ENCODE assay signal across 20 cellular contexts in the genomic region with DNA sequence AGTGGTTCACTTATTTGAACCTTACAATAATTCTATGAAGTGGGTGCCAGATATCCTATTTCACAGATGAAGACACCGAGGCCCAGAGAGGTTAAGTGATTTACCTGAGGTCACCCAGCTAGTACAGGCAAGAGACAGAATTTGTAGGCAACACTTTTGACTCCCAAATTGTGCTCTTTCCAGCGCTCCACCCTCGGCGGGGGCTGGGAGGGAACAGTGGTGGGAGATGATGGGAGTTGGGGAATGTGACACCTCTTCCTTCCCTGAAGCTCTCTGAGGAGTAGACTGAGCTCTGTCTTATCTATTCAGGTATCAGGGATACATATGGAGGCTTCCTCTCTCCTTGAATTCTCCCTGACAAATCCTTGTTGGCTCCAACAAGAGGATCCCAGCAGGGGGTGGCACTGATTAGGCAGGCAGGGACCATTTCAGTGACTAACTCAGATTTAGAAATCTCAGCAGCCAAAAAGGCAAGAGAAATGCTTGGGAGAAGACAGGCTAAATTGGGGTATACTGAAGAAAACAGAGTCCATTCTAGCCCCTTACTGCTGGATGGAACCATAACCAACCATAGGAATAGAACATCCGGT.
A peak's percentile ranks its signal among the peaks of the same experiment; 100 is the strongest.
DNase-seq lines count a peak whose midpoint lies in the region; ATAC-seq, FAIRE-seq and TF ChIP-seq lines count a peak whose summit lies in the region.
"Had no signal": no experiment of that assay in that cellular context is flagged by ENCODE, and none has a peak within 500 bp of the region (broad histone marks: within the 10 kb centered on the region; RNA-seq: fewer than 3 reads in every experiment).

No MANE protein-coding gene starts in this region.

- H3K36me3 Mint-ChIP-seq in natural killer cell (no peaks in the 10 kb centered on the region), H9 (ENCODE audit: insufficient read depth in 1 of 3, low read depth in 3 of 3) (no peaks in the 10 kb centered on the region)
- H3K36me3 Mint-ChIP-seq: CD4-positive, CD25-positive, alpha-beta regulatory T cell had no signal

- no peak overlapping the region for H2BK120ac ChIP-seq in H9 (ENCODE audit: low read depth, low read length, poor library complexity, severe bottlenecking)

- no peak for TF ChIP-seq POLR2A in HepG2 (IDR thresholded peaks at IDR 0.05; ENCODE audit: insufficient read depth in 1 of 2, low read depth in 2 of 2, low read length in 2 of 2)
- no peak for TF ChIP-seq POLR2A in right lobe of liver (IDR thresholded peaks at IDR 0.05)

- H3K18ac ChIP-seq in H9 (ENCODE audit: insufficient read length, low read depth, low read length): no peak overlapping the region

- no peak overlapping the region for H3K4me2 ChIP-seq in HepG2 (ENCODE audit: low read depth, low read length)
- no peak overlapping the region for H3K4me2 ChIP-seq in H9 (ENCODE audit: insufficient read depth, insufficient read length, low read length)

- H2BK15ac ChIP-seq in H9 (ENCODE audit: low read depth, low read length): no peak overlapping the region

- no peaks in the 10 kb centered on the region for H3K9me3 ChIP-seq in HepG2 (ENCODE audit: low read length)
- H3K9me3 ChIP-seq in right lobe of liver: no peaks in the 10 kb centered on the region
- H3K9me3 ChIP-seq in MG63: no peaks in the 10 kb centered on the region
- no peaks in the 10 kb centered on the region for H3K9me3 ChIP-seq in H9 (ENCODE audit: control insufficient read depth, low read depth, low read length)
- H3K9me3 ChIP-seq: BE2C, Caco-2 had no signal

- 0 out of 2 replicates have a peak, but pooled peaks cover 6% of the 10 kb centered on the region for H3K4me1 ChIP-seq in HepG2 (ENCODE audit: insufficient read depth, low read length)
- H3K4me1 ChIP-seq in right lobe of liver: no peaks in the 10 kb centered on the region
- no peaks in the 10 kb centered on the region; the same call in 1 of the 2 replicates for H3K4me1 ChIP-seq in H9 (ENCODE audit: insufficient read depth, low read length)

- H2BK12ac ChIP-seq in H9 (ENCODE audit: insufficient read length, low read depth, low read length): no peak overlapping the region

- FAIRE-seq in HepG2 (lab: Jason Lieb, UNC): no peak
- FAIRE-seq: D721Med, GM12878, GM19239, H54 had no signal

- H3K56ac ChIP-seq in H9 (ENCODE audit: insufficient read length, low read depth, low read length): no peak overlapping the region

- in situ Hi-C loops in HepG2 (cut with HindIII; ENCODE audit: extremely low pct_ligation_motif_present, low pct_unique_long_range_greater_than_20kb): loop anchor here (10.0 to 25.0 kb wide), 3 partner anchors 413 to 912 kb away; partner anchors contain the start of genes SLIT3 and SPDL1

- H3K79me2 ChIP-seq in HepG2 (ENCODE audit: insufficient read depth, low read length) (no peaks in the 10 kb centered on the region), H9 (ENCODE audit: insufficient read depth, low read length) (no peaks in the 10 kb centered on the region)

- no peaks in the 10 kb centered on the region for H3K79me1 ChIP-seq in H9 (ENCODE audit: insufficient read depth, low read depth, low read length, poor library complexity, severe bottlenecking)

- no peak overlapping the region for H2BK20ac ChIP-seq in H9 (ENCODE audit: low read depth, low read length, poor library complexity, severe bottlenecking)

- H3K27ac ChIP-seq in HepG2 (ENCODE audit: extremely low read length, insufficient read depth, low read length) (no peak overlapping the region), right lobe of liver (no peak overlapping the region), H9 (ENCODE audit: insufficient read length, low read depth, low read length) (no peak overlapping the region)

- no peak overlapping the region for H3K23ac ChIP-seq in H9 (ENCODE audit: insufficient read length, low read depth, low read length)

- no peaks in the 10 kb centered on the region for H3K4me1 Mint-ChIP-seq in natural killer cell
- peaks cover 7 to 8% of the 10 kb centered on the region in 2 experiments; a peak in 2 of 4 replicates for H3K4me1 Mint-ChIP-seq in H9
- H3K4me1 Mint-ChIP-seq: CD4-positive, CD25-positive, alpha-beta regulatory T cell had no signal

- TF ChIP-seq EP300 in HepG2 (IDR thresholded peaks at IDR 0.05; ENCODE audit: low read depth in 2 of 2, low read length in 2 of 2): no peak
- no peak for TF ChIP-seq EP300 in HepG2 (CRISPR knock-in tag; IDR thresholded peaks at IDR 0.05; ENCODE audit: borderline replicate concordance)

- no peak for ATAC-seq in HepG2
- no peak for ATAC-seq in right lobe of liver
- no peak for ATAC-seq in natural killer cell
- ATAC-seq in GM19035 (IDR thresholded peaks at IDR 0.05; ENCODE audit: unreplicated experiment): no peak
- ATAC-seq: GM12878, HCT116 had no signal

- 39% methylated on average over 5 of the region's 5 CpGs for WGBS in HepG2 (ENCODE audit: low lambda C conversion rate)
- WGBS in right lobe of liver (ENCODE audit: insufficient coverage, low coverage, low lambda C conversion rate, missing lambda C conversion rate): 67% methylated on average over 2 of the region's 5 CpGs
- WGBS in H9 (ENCODE audit: extremely low coverage, insufficient read length, low lambda C conversion rate): no CpG with 5 or more reads among the region's 5 CpGs

- TF ChIP-seq RAD21 in HepG2 (CRISPR knock-in tag; IDR thresholded peaks at IDR 0.05): no peak

- no peak overlapping the region for H2AK5ac ChIP-seq in H9 (ENCODE audit: insufficient read length, low read length)

- CTCF ChIA-PET in HepG2 (lab: Yijun Ruan, JAX; ENCODE audit: low intra/inter-chr PET ratio, low total read pairs): interaction anchor here (0.6 kb wide), 1 partner anchor 474 kb away, joined by 3 read pairs; no protein-coding TSS in a partner anchor

- H2AFZ ChIP-seq in HepG2 (ENCODE audit: low read length) (no peak overlapping the region), H9 (ENCODE audit: low read length) (no peak overlapping the region)

- no peak for TF ChIP-seq CTCF in HepG2 (CRISPR knock-in tag; IDR thresholded peaks at IDR 0.05)
- TF ChIP-seq CTCF in right lobe of liver (IDR thresholded peaks at IDR 0.05): no peak
- TF ChIP-seq CTCF in natural killer cell (IDR thresholded peaks at IDR 0.05): no peak
- no peak for TF ChIP-seq CTCF in H9 (conservative IDR thresholded peaks at IDR 0.05)

- H2BK5ac ChIP-seq in H9 (ENCODE audit: insufficient read length, low read length): no peak overlapping the region

- H3K9ac ChIP-seq in HepG2 (ENCODE audit: insufficient read depth, low read depth, low read length) (no peak overlapping the region), H9 (ENCODE audit: extremely low read depth, insufficient read length, low read length) (no peak overlapping the region)

- H3K23me2 ChIP-seq in H9 (ENCODE audit: insufficient read length, low read depth, low read length, poor library complexity, severe bottlenecking): peaks cover 4% of the 10 kb centered on the region

- no peaks in the 10 kb centered on the region for H3K9me3 Mint-ChIP-seq in natural killer cell
- no peaks in the 10 kb centered on the region for H3K9me3 Mint-ChIP-seq in H9

- H4K20me1 ChIP-seq in HepG2 (ENCODE audit: insufficient read depth, low read length) (no peaks in the 10 kb centered on the region), H9 (ENCODE audit: control insufficient read depth, insufficient read depth, insufficient read length) (no peaks in the 10 kb centered on the region)

- no peak overlapping the region for H4K91ac ChIP-seq in H9 (ENCODE audit: insufficient read length, low read depth, low read length)

- H3T11ph ChIP-seq in H9 (ENCODE audit: low read length): no peak overlapping the region

- no peak overlapping the region for H4K8ac ChIP-seq in H9 (replicated peaks; ENCODE audit: insufficient read length, low read depth, low read length)

- intact Hi-C loops in HepG2 (cut with micrococcal nuclease; ENCODE audit: unreplicated experiment) (loop anchor here (5.0 kb wide), 1 partner anchor 98 kb away; the partner anchor contains the start of gene PANK3), right lobe of liver (cut with DNase I) (loop anchor here in 1 of 2 donors (10.0 kb wide), 1 partner anchor 630 kb away; the partner anchor contains the start of gene SLIT3), natural killer cell (cut with micrococcal nuclease) (no loop called here)

- H3K4me3 ChIP-seq in HepG2 (replicated peaks in 1 of 3; ENCODE audit: insufficient read depth in 1 of 3, low read depth in 2 of 3, low read length in 3 of 3) (no peak overlapping the region), right lobe of liver (no peak overlapping the region), MG63 (no peak overlapping the region)
- H3K4me3 ChIP-seq: GM12878 had no signal

- H3K27me3 Mint-ChIP-seq in natural killer cell (ENCODE audit: low read depth in 2 of 2) (peaks cover 0 to 5% of the 10 kb centered on the region in 2 donors), H9 (ENCODE audit: low read depth) (peaks cover 2% of the 10 kb centered on the region)
- H3K27me3 Mint-ChIP-seq: CD4-positive, CD25-positive, alpha-beta regulatory T cell had no signal

- DNase-seq in HepG2 (ENCODE audit: low spot score) (no peak), right lobe of liver (no peak), MG63 (peak; percentile 68), iPS-NIHi7 (ENCODE audit: extremely low spot score) (peak; percentile 20), natural killer cell (no peak), H9 (no peak)
- DNase-seq: ACHN; BE2C; C1 segment of cervical spinal cord; Caco-2; CD4-positive, CD25-positive, alpha-beta regulatory T cell; DMS53; DND-41; EL had no signal

- H3K4me3 Mint-ChIP-seq in natural killer cell (no peak overlapping the region), H9 (no peak overlapping the region)
- H3K4me3 Mint-ChIP-seq: CD4-positive, CD25-positive, alpha-beta regulatory T cell had no signal

- H3K36me3 ChIP-seq in HepG2 (replicated peaks in 1 of 2; ENCODE audit: control insufficient read depth in 1 of 2, insufficient read depth in 2 of 2, low read length in 2 of 2) (no peaks in the 10 kb centered on the region), right lobe of liver (no peaks in the 10 kb centered on the region), MG63 (no peaks in the 10 kb centered on the region)

- no peak overlapping the region for H4K5ac ChIP-seq in H9 (ENCODE audit: insufficient read length, low read depth, low read length)

- no TSS peak for BruUV-seq in HepG2 (replicated peaks; lab: Mats Ljungman, UMichigan)

- POLR2A ChIA-PET in HepG2 (lab: Yijun Ruan, JAX): no interaction called here

- H3K4ac ChIP-seq in H9 (ENCODE audit: low read depth, low read length): no peak overlapping the region

- no peaks in the 10 kb centered on the region; a peak in 1 of 5 replicates for H3K27me3 ChIP-seq in HepG2 (ENCODE audit: control insufficient read depth in 1 of 2, insufficient read depth in 2 of 2, low read length in 2 of 2)
- no peaks in the 10 kb centered on the region for H3K27me3 ChIP-seq in right lobe of liver
- no peaks in the 10 kb centered on the region for H3K27me3 ChIP-seq in MG63
- no peaks in the 10 kb centered on the region for H3K27me3 ChIP-seq in H9 (ENCODE audit: insufficient read depth, low read length)
- H3K27me3 ChIP-seq: BE2C had no signal

- H3K27ac Mint-ChIP-seq in natural killer cell (no peak overlapping the region), H9 (no peak overlapping the region)

- H3K14ac ChIP-seq in H9 (ENCODE audit: insufficient read depth, low read length): no peak overlapping the region

Comparison
In these comparisons a context has a peak if more than half of its experiments do, and no peak if none do; other contexts are left out.
1. DNase-seq: peak in MG63 (single experiment) and iPS-NIHi7 (single experiment); none in HepG2 (single experiment), right lobe of liver (0 of 3), natural killer cell (single experiment) and H9 (single experiment).